ENCODE assay signal across 2 cellular contexts in the genomic region with DNA sequence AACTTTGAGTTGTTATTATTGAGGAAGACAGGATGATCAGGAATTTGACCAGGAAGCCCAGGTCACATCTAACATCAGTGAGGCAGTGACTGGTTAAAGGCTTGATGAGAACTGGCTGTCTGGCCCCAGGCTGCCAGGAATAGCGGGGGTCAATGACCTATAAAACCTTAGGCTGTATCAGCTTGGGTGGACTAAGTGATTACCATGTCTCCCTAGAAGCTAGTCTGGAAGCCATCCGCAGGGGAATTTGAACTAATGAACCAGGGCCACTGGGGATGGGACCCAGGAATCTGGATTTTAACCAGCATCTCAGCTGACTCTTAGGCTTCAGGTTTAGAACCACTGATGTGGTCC.
TF ChIP-seq lines count a peak whose summit lies in the region.

No MANE protein-coding gene starts in this region.

TF ChIP-seq in A549, 52 proteins besides CTCF, POLR2A, EP300 and RAD21 (continued from another document):
- TF ChIP-seq CBX2 (IDR thresholded peaks at IDR 0.05; ENCODE audit: borderline replicate concordance, low read depth) (no peak), TFCP2L1 (CRISPR knock-in tag; IDR thresholded peaks at IDR 0.05) (no peak)
- TF ChIP-seq, protein P1, sequence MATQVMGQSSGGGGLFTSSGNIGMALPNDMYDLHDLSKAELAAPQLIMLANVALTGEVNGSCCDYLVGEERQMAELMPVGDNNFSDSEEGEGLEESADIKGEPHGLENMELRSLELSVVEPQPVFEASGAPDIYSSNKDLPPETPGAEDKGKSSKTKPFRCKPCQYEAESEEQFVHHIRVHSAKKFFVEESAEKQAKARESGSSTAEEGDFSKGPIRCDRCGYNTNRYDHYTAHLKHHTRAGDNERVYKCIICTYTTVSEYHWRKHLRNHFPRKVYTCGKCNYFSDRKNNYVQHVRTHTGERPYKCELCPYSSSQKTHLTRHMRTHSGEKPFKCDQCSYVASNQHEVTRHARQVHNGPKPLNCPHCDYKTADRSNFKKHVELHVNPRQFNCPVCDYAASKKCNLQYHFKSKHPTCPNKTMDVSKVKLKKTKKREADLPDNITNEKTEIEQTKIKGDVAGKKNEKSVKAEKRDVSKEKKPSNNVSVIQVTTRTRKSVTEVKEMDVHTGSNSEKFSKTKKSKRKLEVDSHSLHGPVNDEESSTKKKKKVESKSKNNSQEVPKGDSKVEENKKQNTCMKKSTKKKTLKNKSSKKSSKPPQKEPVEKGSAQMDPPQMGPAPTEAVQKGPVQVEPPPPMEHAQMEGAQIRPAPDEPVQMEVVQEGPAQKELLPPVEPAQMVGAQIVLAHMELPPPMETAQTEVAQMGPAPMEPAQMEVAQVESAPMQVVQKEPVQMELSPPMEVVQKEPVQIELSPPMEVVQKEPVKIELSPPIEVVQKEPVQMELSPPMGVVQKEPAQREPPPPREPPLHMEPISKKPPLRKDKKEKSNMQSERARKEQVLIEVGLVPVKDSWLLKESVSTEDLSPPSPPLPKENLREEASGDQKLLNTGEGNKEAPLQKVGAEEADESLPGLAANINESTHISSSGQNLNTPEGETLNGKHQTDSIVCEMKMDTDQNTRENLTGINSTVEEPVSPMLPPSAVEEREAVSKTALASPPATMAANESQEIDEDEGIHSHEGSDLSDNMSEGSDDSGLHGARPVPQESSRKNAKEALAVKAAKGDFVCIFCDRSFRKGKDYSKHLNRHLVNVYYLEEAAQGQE (IDR thresholded peaks at IDR 0.05), result no peak

TF ChIP-seq in liver, 16 proteins besides CTCF, POLR2A, EP300 and RAD21 (continued from another document):
- TF ChIP-seq, protein P1 (IDR thresholded peaks at IDR 0.05), result no peak
- TF ChIP-seq FOXA1 (IDR thresholded peaks at IDR 0.05), result no peak
- TF ChIP-seq, protein P2, sequence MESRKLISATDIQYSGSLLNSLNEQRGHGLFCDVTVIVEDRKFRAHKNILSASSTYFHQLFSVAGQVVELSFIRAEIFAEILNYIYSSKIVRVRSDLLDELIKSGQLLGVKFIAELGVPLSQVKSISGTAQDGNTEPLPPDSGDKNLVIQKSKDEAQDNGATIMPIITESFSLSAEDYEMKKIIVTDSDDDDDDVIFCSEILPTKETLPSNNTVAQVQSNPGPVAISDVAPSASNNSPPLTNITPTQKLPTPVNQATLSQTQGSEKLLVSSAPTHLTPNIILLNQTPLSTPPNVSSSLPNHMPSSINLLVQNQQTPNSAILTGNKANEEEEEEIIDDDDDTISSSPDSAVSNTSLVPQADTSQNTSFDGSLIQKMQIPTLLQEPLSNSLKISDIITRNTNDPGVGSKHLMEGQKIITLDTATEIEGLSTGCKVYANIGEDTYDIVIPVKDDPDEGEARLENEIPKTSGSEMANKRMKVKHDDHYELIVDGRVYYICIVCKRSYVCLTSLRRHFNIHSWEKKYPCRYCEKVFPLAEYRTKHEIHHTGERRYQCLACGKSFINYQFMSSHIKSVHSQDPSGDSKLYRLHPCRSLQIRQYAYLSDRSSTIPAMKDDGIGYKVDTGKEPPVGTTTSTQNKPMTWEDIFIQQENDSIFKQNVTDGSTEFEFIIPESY (IDR thresholded peaks at IDR 0.05), result no peak
- TF ChIP-seq, protein P3, sequence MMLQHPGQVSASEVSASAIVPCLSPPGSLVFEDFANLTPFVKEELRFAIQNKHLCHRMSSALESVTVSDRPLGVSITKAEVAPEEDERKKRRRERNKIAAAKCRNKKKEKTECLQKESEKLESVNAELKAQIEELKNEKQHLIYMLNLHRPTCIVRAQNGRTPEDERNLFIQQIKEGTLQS (IDR thresholded peaks at IDR 0.05), result no peak
- TF ChIP-seq FOXA2 (IDR thresholded peaks at IDR 0.05), result no peak
- peak; percentile 79 to 80 for TF ChIP-seq RXRA (IDR thresholded peaks at IDR 0.05)
- TF ChIP-seq HNF4A (conservative IDR thresholded peaks at IDR 0.05), result peak in 1 of 2 donors; percentile 37
- TF ChIP-seq EGR1 (IDR thresholded peaks at IDR 0.05; ENCODE audit: low read depth in 2 of 2), result no peak
- TF ChIP-seq TAF1 (conservative IDR thresholded peaks at IDR 0.05), result no peak
